In the genomic region with DNA sequence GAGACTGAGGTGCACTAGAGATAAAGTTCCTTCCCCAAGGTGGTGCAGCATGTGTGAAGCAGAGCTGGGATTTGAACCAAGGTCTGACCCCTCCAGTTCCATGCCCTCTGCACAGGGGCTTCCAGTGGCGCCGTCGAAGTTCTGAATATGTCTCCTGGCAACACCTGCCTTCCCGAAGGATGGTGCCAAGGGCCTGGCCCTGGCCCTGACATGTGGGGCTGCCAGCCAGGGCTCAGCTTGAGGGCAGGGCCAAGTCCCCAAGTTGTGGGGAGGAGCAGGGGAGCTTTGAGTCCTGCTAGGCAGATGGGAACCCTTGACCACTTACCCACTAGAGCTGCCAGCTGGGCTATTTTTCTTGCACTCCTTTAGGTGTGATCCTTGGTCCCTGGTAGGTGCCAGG, we compare ENCODE assay signal across 26 cellular contexts. TPM values are rescaled to one million over a fixed set of nuclear protein-coding genes. Genes with fewer than 3 reads are reported as not detected.
"Had no signal": no experiment of that assay in that cellular context is flagged by ENCODE, and none has a peak within 500 bp of the region (broad histone marks: within the 10 kb centered on the region; RNA-seq: fewer than 3 reads in every experiment).

No MANE protein-coding gene starts in this region.

- H3K36me3 ChIP-seq: right atrium auricular region had no signal

- ATAC-seq: activated CD4-positive, alpha-beta T cell treated with anti-CD3 and anti-CD28 coated beads for 36 hours; activated T-cell treated with anti-CD3 and anti-CD28 coated beads, Interleukin-2, amount 50 U/mL, for 4 hours; left lobe of liver; naive thymus-derived CD8-positive, alpha-beta T cell; stimulated activated effector memory CD8-positive, alpha-beta T cell treated with anti-CD3 and anti-CD28 coated beads, Interleukin-12 subunit alpha, Interleukin-12 subunit beta, amount 100 ng/mL, for 72 hours; stimulated activated naive CD8-positive, alpha-beta T cell treated with anti-CD3 and anti-CD28 coated beads, Interleukin-15, amount 100 ng/mL, for 72 hours had no signal

- H2AFZ ChIP-seq: hepatocyte had no signal

- H3K27me3 ChIP-seq: hepatocyte, right atrium auricular region, testis had no signal

- H3K4me1 Mint-ChIP-seq: activated B cell treated with CpG ODN at 0.5 μM for 24 hours, endodermal cell had no signal

- H3K4me2 ChIP-seq: hepatocyte had no signal

- H3K9me3 ChIP-seq: right atrium auricular region, testis had no signal

- H3K36me3 Mint-ChIP-seq: activated naive CD8-positive, alpha-beta T cell treated with anti-CD3 and anti-CD28 coated beads for 36 hours; immature natural killer cell; naive thymus-derived CD8-positive, alpha-beta T cell; stimulated activated effector memory CD8-positive, alpha-beta T cell treated with anti-CD3 and anti-CD28 coated beads, Interleukin-12 subunit alpha, Interleukin-12 subunit beta, amount 100 ng/mL, for 72 hours had no signal

- H3K9me3 Mint-ChIP-seq: activated B cell treated with CpG ODN at 0.5 μM for 24 hours; activated naive CD8-positive, alpha-beta T cell treated with anti-CD3 and anti-CD28 coated beads for 36 hours; activated T-cell treated with anti-CD3 and anti-CD28 coated beads, Interleukin-2, amount 50 U/mL, for 4 hours; endodermal cell; immature natural killer cell; naive thymus-derived CD8-positive, alpha-beta T cell; stimulated activated effector memory CD8-positive, alpha-beta T cell treated with anti-CD3 and anti-CD28 coated beads, Interleukin-12 subunit alpha, Interleukin-12 subunit beta, amount 100 ng/mL, for 72 hours; stimulated activated naive CD8-positive, alpha-beta T cell treated with anti-CD3 and anti-CD28 coated beads, Interleukin-15, amount 100 ng/mL, for 72 hours; T-helper 1 cell treated with Interleukin-12 subunit alpha and Interleukin-12 subunit beta and Interleukin-4 antibody, amounts not matched to agents 30 μg/mL and 1 μg/mL, for 36 hours had no signal

- H3K4me3 ChIP-seq: hepatocyte, lung, right atrium auricular region, testis had no signal

- DNase-seq: activated B cell treated with CpG ODN at 0.5 μM for 24 hours; activated CD4-positive, alpha-beta T cell treated with anti-CD3 and anti-CD28 coated beads for 36 hours; activated CD4-positive, alpha-beta T cell treated with anti-CD3 and anti-CD28 coated beads, Interleukin-2, amount 50 U/mL, for 4 hours; activated CD8-positive, alpha-beta memory T cell treated with anti-CD3 and anti-CD28 coated beads, Interleukin-2, amount 50 U/mL, for 48 hours; activated naive CD4-positive, alpha-beta T cell treated with Interleukin-2 at 50 U/mL for 16 hours; activated naive CD8-positive, alpha-beta T cell treated with anti-CD3 and anti-CD28 coated beads for 36 hours; activated T-cell treated with anti-CD3 and anti-CD28 coated beads, Interleukin-2, amount 50 U/mL, for 4 hours; amniotic stem cell; cerebellar nuclear complex; cortex of kidney; endodermal cell; foreskin fibroblast; immature natural killer cell; naive thymus-derived CD8-positive, alpha-beta T cell; stimulated activated CD4-positive, alpha-beta T cell treated with anti-CD3 and anti-CD28 coated beads, Interleukin-12 subunit alpha, Interleukin-12 subunit beta, amount 100 ng/mL, for 4 hours; stimulated activated CD4-positive, alpha-beta T cell treated with anti-CD3 and anti-CD28 coated beads, Interleukin-1b, Interleukin-23, amount 100 ng/mL, for 48 hours; stimulated activated naive CD8-positive, alpha-beta T cell treated with anti-CD3 and anti-CD28 coated beads, Interleukin-15, amount 100 ng/mL, for 72 hours; T1000; testis had no signal

- H3K27ac ChIP-seq: right atrium auricular region had no signal

- H3K27me3 Mint-ChIP-seq: activated B cell treated with CpG ODN at 0.5 μM for 24 hours; activated CD4-positive, alpha-beta T cell treated with anti-CD3 and anti-CD28 coated beads for 36 hours; activated naive CD8-positive, alpha-beta T cell treated with anti-CD3 and anti-CD28 coated beads for 36 hours; naive thymus-derived CD8-positive, alpha-beta T cell; stimulated activated naive CD8-positive, alpha-beta T cell treated with anti-CD3 and anti-CD28 coated beads, Interleukin-15, amount 100 ng/mL, for 72 hours had no signal

- H3K27ac Mint-ChIP-seq: activated B cell treated with CpG ODN at 0.5 μM for 24 hours; activated CD4-positive, alpha-beta T cell treated with anti-CD3 and anti-CD28 coated beads for 36 hours; activated naive CD8-positive, alpha-beta T cell treated with anti-CD3 and anti-CD28 coated beads for 36 hours; endodermal cell; immature natural killer cell; progenitor cell of endocrine pancreas; T-helper 1 cell treated with Interleukin-12 subunit alpha and Interleukin-12 subunit beta and Interleukin-4 antibody, amounts not matched to agents 30 μg/mL and 1 μg/mL, for 36 hours had no signal

- H3K4me3 Mint-ChIP-seq: activated B cell treated with CpG ODN at 0.5 μM for 24 hours; activated CD4-positive, alpha-beta T cell treated with anti-CD3 and anti-CD28 coated beads for 36 hours; activated naive CD8-positive, alpha-beta T cell treated with anti-CD3 and anti-CD28 coated beads for 36 hours; activated T-cell treated with anti-CD3 and anti-CD28 coated beads, Interleukin-2, amount 50 U/mL, for 4 hours; endodermal cell; immature natural killer cell; naive thymus-derived CD8-positive, alpha-beta T cell; stimulated activated effector memory CD8-positive, alpha-beta T cell treated with anti-CD3 and anti-CD28 coated beads, Interleukin-12 subunit alpha, Interleukin-12 subunit beta, amount 100 ng/mL, for 72 hours; stimulated activated naive CD8-positive, alpha-beta T cell treated with anti-CD3 and anti-CD28 coated beads, Interleukin-15, amount 100 ng/mL, for 72 hours; T-helper 1 cell treated with Interleukin-12 subunit alpha and Interleukin-12 subunit beta and Interleukin-4 antibody, amounts not matched to agents 30 μg/mL and 1 μg/mL, for 36 hours had no signal

RNA-seq across cellular contexts. Expression of gene NKD1, which starts 56.4 kb away (rescaled TPM):
- polyA plus RNA-seq: immature natural killer cell had no signal
